Comparison of ENCODE assay signal across 11 cellular contexts in the genomic region with DNA sequence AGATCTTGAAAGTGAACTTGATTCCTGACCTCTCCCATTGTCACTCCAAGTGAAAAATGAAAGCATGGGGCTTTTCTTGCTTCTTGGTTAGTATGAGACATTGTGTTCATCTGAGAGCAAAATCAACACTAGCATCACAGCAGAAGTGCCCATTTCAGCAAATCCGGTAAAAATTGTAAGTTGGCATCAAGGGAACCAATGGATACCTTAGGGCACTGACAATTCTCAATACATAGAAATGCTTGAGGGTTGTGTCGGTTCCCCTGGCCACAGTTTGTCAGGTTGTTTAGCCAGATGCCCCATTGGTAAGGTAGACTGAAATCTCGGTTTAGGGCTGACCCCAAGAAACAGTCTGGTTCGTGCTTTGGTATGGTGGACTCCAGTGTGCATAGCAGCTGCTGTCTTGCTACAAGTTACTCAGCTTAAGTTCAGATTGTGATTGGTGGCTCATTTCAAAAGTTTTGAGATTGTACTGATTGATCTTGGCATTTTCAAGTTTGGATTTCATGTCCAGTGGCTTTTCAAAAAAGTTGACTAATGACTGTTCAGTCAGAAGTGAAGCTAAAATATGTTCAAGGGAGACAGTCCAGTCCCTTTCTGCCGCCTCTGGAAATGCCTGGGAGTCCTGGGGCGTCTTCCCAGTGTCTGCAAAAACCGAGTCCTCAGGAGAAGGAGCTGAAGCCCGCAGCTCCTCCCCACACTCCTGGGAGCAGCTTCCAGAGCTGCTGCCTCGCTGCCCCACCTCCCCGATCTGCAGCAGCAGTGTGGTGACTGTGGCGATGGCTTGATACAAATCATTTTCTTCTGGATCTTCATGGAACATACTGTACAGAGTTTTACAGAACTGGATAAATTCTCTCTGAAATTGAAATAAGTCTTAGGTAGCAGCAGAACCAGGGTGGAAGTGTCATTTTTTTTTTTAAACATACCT. TPM values are rescaled to one million over a fixed set of nuclear protein-coding genes. Genes with fewer than 3 reads are reported as not detected.
DNase-seq lines count a peak whose midpoint lies in the region; ATAC-seq and TF ChIP-seq lines count a peak whose summit lies in the region.
"Had no signal": no experiment of that assay in that cellular context is flagged by ENCODE, and none has a peak within 500 bp of the region (broad histone marks: within the 10 kb centered on the region; RNA-seq: fewer than 3 reads in every experiment).

No MANE protein-coding gene starts in this region.

- H3K4me1 ChIP-seq in right cardiac atrium (ENCODE audit: control insufficient read depth, insufficient read depth, low read length) (no peaks in the 10 kb centered on the region), left ventricle myocardium inferior (peaks cover 34% of the 10 kb centered on the region), PC-9 (replicated peaks; ENCODE audit: insufficient read depth) (peaks cover 14% of the 10 kb centered on the region), smooth muscle cell (ENCODE audit: low read depth) (peaks cover 12% of the 10 kb centered on the region), upper lobe of left lung (peaks cover 13 to 33% (median 19%) of the 10 kb centered on the region in 4 donors)

- BruUV-seq in PC-9 (replicated peaks; lab: Mats Ljungman, UMichigan) = no TSS peak

- no peak overlapping the region for H2AFZ ChIP-seq in PC-9
- no peak overlapping the region for H2AFZ ChIP-seq in smooth muscle cell (ENCODE audit: low read depth)

- no peaks in the 10 kb centered on the region for H3K9me3 Mint-ChIP-seq in chondrocyte (ENCODE audit: low read depth)

- no peak overlapping the region for H3K4me2 ChIP-seq in PC-9
- no peak overlapping the region for H3K4me2 ChIP-seq in smooth muscle cell

- DNase-seq in right cardiac atrium (peak in 2 of 3 donors; percentile 22 to 23), left ventricle myocardium inferior (no peak), PC-9 (no peak), chondrocyte (ENCODE audit: low spot score) (no peak), smooth muscle cell (lab: John Stamatoyannopoulos, UW; ENCODE audit: unreplicated experiment) (no peak), upper lobe of left lung (no peak)
- DNase-seq: kidney; stimulated activated CD4-positive, alpha-beta T cell treated with anti-CD3 and anti-CD28 coated beads, Interleukin-4, amount 100 ng/mL, for 4 hours; thyroid gland had no signal

- no peaks in the 10 kb centered on the region for H3K9me2 ChIP-seq in PC-9 (ENCODE audit: insufficient read depth)

- H3K79me2 ChIP-seq in PC-9 (ENCODE audit: low read depth) (peaks cover 41% of the 10 kb centered on the region), smooth muscle cell (ENCODE audit: low read depth) (peaks cover 46% of the 10 kb centered on the region)

- POLR2A ChIA-PET in PC-9 (lab: Charles Lee; ENCODE audit: unreplicated experiment) = interaction anchor here (0.5 to 0.6 kb wide), 3 partner anchors 237 to 596 kb away, joined by 3 to 10 read pairs (median 3); no protein-coding TSS in a partner anchor

- H3K4me3 Mint-ChIP-seq in chondrocyte (ENCODE audit: unreplicated experiment) = no peak overlapping the region

- peak overlapping the region; percentile 52 for H3K27ac Mint-ChIP-seq in chondrocyte (ENCODE audit: unreplicated experiment)

- no peak overlapping the region for H3K27ac ChIP-seq in right cardiac atrium (ENCODE audit: low read length)
- no peak overlapping the region for H3K27ac ChIP-seq in left ventricle myocardium inferior (replicated peaks)
- peak overlapping the region; percentile 16; the same call in 1 of the 2 replicates for H3K27ac ChIP-seq in PC-9
- peak overlapping the region; percentile 42 for H3K27ac ChIP-seq in smooth muscle cell (ENCODE audit: low read depth)
- H3K27ac ChIP-seq in upper lobe of left lung = peak overlapping the region in 1 of 4 donors; percentile 3
- H3K27ac ChIP-seq: thyroid gland had no signal

- H3K4me1 Mint-ChIP-seq in chondrocyte (ENCODE audit: low read depth) = peaks cover 55% of the 10 kb centered on the region

- no peak for TF ChIP-seq EP300 in upper lobe of left lung (IDR thresholded peaks at IDR 0.05)

- H4K20me1 ChIP-seq in PC-9 (ENCODE audit: insufficient read depth) (peaks cover 77% of the 10 kb centered on the region), smooth muscle cell (ENCODE audit: low read depth) (peaks cover 79% of the 10 kb centered on the region)

- CTCF ChIA-PET in PC-9 (lab: Charles Lee) = no interaction called here

- H3K27me3 Mint-ChIP-seq in chondrocyte (ENCODE audit: low read depth) = no peaks in the 10 kb centered on the region

- 71% methylated on average over 11 of the region's 11 CpGs for WGBS in right cardiac atrium
- 89% methylated on average over 11 of the region's 11 CpGs for WGBS in smooth muscle cell (ENCODE audit: low lambda C conversion rate)
- 82 to 87% methylated on average over 11 of the region's 11 CpGs for WGBS in upper lobe of left lung, 2 donors

- no peak for TF ChIP-seq POLR2A in upper lobe of left lung (IDR thresholded peaks at IDR 0.05)

- H3K36me3 ChIP-seq in left ventricle myocardium inferior = peaks cover 82% of the 10 kb centered on the region
- peaks cover 50% of the 10 kb centered on the region for H3K36me3 ChIP-seq in PC-9 (ENCODE audit: low read depth)
- H3K36me3 ChIP-seq in smooth muscle cell (ENCODE audit: low read depth) = peaks cover 15% of the 10 kb centered on the region
- H3K36me3 ChIP-seq in upper lobe of left lung = peaks cover 39 to 85% (median 61%) of the 10 kb centered on the region in 4 donors

- H3K27me3 ChIP-seq in right cardiac atrium (ENCODE audit: control insufficient read depth, insufficient read depth) = no peaks in the 10 kb centered on the region
- no peaks in the 10 kb centered on the region for H3K27me3 ChIP-seq in left ventricle myocardium inferior (ENCODE audit: low read depth)
- H3K27me3 ChIP-seq in PC-9 (ENCODE audit: insufficient read depth, low read depth) = no peaks in the 10 kb centered on the region
- H3K27me3 ChIP-seq in smooth muscle cell (ENCODE audit: low read depth) = no peaks in the 10 kb centered on the region
- no peaks in the 10 kb centered on the region for H3K27me3 ChIP-seq in upper lobe of left lung
- H3K27me3 ChIP-seq: thyroid gland had no signal

- H3F3A ChIP-seq in PC-9 (ENCODE audit: insufficient read depth, low read depth) = peaks cover 100% of the 10 kb centered on the region
- peaks cover 49% of the 10 kb centered on the region for H3F3A ChIP-seq in smooth muscle cell (ENCODE audit: low read depth)

- H3K9me3 ChIP-seq in right cardiac atrium (ENCODE audit: control insufficient read depth, low read length) (no peaks in the 10 kb centered on the region), left ventricle myocardium inferior (replicated peaks) (no peaks in the 10 kb centered on the region), PC-9 (ENCODE audit: insufficient read depth, low read depth) (no peaks in the 10 kb centered on the region), smooth muscle cell (replicated peaks; ENCODE audit: low read depth) (no peaks in the 10 kb centered on the region), upper lobe of left lung (no peaks in the 10 kb centered on the region)
- H3K9me3 ChIP-seq: thyroid gland had no signal

- intact Hi-C loops in right cardiac atrium (cut with DNase I) = no loop called here
- intact Hi-C loops in left ventricle myocardium inferior (cut with micrococcal nuclease) = no loop called here
- intact Hi-C loops in PC-9 (cut with micrococcal nuclease; ENCODE audit: unreplicated experiment) = no loop called here

- TF ChIP-seq CTCF in left ventricle myocardium inferior (IDR thresholded peaks at IDR 0.05; ENCODE audit: borderline replicate concordance) (no peak), PC-9 (conservative IDR thresholded peaks at IDR 0.05) (no peak), chondrocyte (IDR thresholded peaks at IDR 0.05) (no peak), smooth muscle cell (IDR thresholded peaks at IDR 0.05; ENCODE audit: borderline replicate concordance, insufficient read depth, poor library complexity, severe bottlenecking) (no peak), upper lobe of left lung (IDR thresholded peaks at IDR 0.05) (no peak)

- peaks cover 35% of the 10 kb centered on the region for H3K36me3 Mint-ChIP-seq in chondrocyte (ENCODE audit: low read depth)

- H3K4me3 ChIP-seq in right cardiac atrium (ENCODE audit: low read length) = no peak overlapping the region
- H3K4me3 ChIP-seq in left ventricle myocardium inferior = no peak overlapping the region
- H3K4me3 ChIP-seq in PC-9 = no peak overlapping the region
- no peak overlapping the region for H3K4me3 ChIP-seq in smooth muscle cell
- no peak overlapping the region for H3K4me3 ChIP-seq in upper lobe of left lung
- H3K4me3 ChIP-seq: thyroid gland had no signal

- H3K9ac ChIP-seq in smooth muscle cell (ENCODE audit: low read depth) = no peak overlapping the region

- ATAC-seq in right cardiac atrium = no peak
- no peak for ATAC-seq in upper lobe of left lung (ENCODE audit: low FRiP score in 2 of 2)
- no peak for ATAC-seq in GM19324 (IDR thresholded peaks at IDR 0.05; ENCODE audit: low FRiP score, unreplicated experiment)
- ATAC-seq in GM21526 (IDR thresholded peaks at IDR 0.05; ENCODE audit: low FRiP score, unreplicated experiment) = no peak

RNA-seq across cellular contexts. Expression of a gene that starts 5.6 kb away (rescaled TPM):
- 1,000 to 10,000 TPM in 1 of 4 donors, 100 to 1,000 TPM in 3; 822 to 1,044 (median 917) TPM for total RNA-seq in right cardiac atrium
- polyA plus RNA-seq in right cardiac atrium = 3,971 TPM
- 803 TPM for total RNA-seq in left ventricle myocardium inferior
- total RNA-seq in PC-9 (2021) = 1,090 and 1,251 TPM in 2 replicates
- 951 to 1,014 TPM (median 979 TPM) in 3 replicates for total RNA-seq in chondrocyte
- total RNA-seq in smooth muscle cell = 1,508 and 1,659 TPM in 2 replicates
- polyA plus RNA-seq in smooth muscle cell = 1,292 and 1,320 TPM in 2 replicates
- total RNA-seq in upper lobe of left lung = 1,000 to 10,000 TPM in 4 of 6 donors, 100 to 1,000 TPM in 2; 422 to 1,166 (median 1,010) TPM

Comparison
In these comparisons a context has a peak if more than half of its experiments do, and no peak if none do; other contexts are left out.
1. DNase-seq: peak in right cardiac atrium (2 of 3); none in left ventricle myocardium inferior (single experiment), PC-9 (0 of 2), chondrocyte (single experiment), smooth muscle cell (single experiment) and upper lobe of left lung (0 of 2).
2. H3K27ac ChIP-seq: peak in PC-9 (single experiment) and smooth muscle cell (single experiment); none in right cardiac atrium (single experiment) and left ventricle myocardium inferior (single experiment).